Comparison of ENCODE assay signal across 16 cellular contexts in the genomic region with DNA sequence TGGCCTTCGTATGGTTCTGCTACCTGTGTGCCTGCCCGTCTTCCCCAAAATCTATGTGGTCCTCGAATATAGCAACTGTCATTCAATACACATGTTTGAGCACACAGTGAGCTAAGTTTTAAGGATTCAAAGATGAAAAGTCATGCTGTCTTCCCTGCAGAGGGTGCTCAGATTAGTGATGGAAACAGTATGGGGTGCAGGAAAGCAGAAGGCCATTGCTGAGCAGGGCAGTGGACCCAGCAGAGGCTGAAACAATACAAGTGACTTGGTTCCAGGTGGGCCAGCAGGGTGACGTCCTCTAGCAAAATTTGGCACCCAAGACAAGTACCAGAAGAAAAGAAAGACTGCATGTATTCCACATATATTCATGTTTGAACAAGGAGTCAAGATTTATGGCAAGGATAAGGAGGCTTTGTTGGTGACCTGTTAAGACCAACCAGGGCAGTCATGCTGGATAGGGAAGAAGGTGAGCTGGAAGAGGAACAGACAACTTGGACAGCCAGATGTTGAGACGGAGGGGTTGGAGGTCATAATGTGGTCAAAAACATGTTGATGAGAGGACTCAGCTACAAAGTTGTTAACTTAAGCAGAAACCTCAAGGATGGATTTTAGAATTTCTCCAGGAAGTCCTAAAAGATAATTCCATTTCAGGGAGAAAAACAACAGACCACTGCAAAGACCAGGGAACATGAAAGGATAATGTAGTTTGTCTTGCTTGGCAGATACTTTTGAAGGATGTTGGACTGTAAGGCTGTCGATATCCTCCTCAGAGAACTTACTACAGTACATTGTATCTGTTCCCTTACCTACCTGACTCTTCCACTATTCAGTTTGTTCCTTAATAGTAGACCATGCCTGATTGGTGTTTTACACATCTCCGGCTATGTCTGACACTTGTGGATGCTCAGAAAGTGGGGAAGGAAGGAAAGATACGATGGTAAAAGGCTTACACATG. TPM values are rescaled to one million over a fixed set of nuclear protein-coding genes. Genes with fewer than 3 reads are reported as not detected.
DNase-seq lines count a peak whose midpoint lies in the region; ATAC-seq and TF ChIP-seq lines count a peak whose summit lies in the region.
"Had no signal": no experiment of that assay in that cellular context is flagged by ENCODE, and none has a peak within 500 bp of the region (broad histone marks: within the 10 kb centered on the region; RNA-seq: fewer than 3 reads in every experiment).

No MANE protein-coding gene starts in this region.

- no peak for ATAC-seq in activated T-cell treated with anti-CD3 and anti-CD28 coated beads, Interleukin-2, amount 50 U/mL, for 4 hours
- no peak for ATAC-seq in GM18505 (IDR thresholded peaks at IDR 0.05; ENCODE audit: unreplicated experiment)
- ATAC-seq in stimulated activated effector memory CD8-positive, alpha-beta T cell treated with anti-CD3 and anti-CD28 coated beads, Interleukin-12 subunit alpha, Interleukin-12 subunit beta, amount 100 ng/mL, for 72 hours, result no peak

- H3K4me3 Mint-ChIP-seq in activated T-cell treated with anti-CD3 and anti-CD28 coated beads, Interleukin-2, amount 50 U/mL, for 4 hours, result peak overlapping the region; percentile 15
- H3K4me3 Mint-ChIP-seq in activated naive CD8-positive, alpha-beta T cell treated with anti-CD3 and anti-CD28 coated beads for 36 hours, result peak overlapping the region; percentile 22
- peak overlapping the region; percentile 69 for H3K4me3 Mint-ChIP-seq in stimulated activated effector memory CD8-positive, alpha-beta T cell treated with anti-CD3 and anti-CD28 coated beads, Interleukin-12 subunit alpha, Interleukin-12 subunit beta, amount 100 ng/mL, for 72 hours

- no peak overlapping the region for H3K27ac Mint-ChIP-seq in activated naive CD8-positive, alpha-beta T cell treated with anti-CD3 and anti-CD28 coated beads for 36 hours
- H3K27ac Mint-ChIP-seq in stimulated activated effector memory CD8-positive, alpha-beta T cell treated with anti-CD3 and anti-CD28 coated beads, Interleukin-12 subunit alpha, Interleukin-12 subunit beta, amount 100 ng/mL, for 72 hours, result no peak overlapping the region

- DNase-seq in activated T-cell treated with anti-CD3 and anti-CD28 coated beads, Interleukin-2, amount 50 U/mL, for 4 hours, result no peak
- DNase-seq in activated T-cell treated with anti-CD3 and anti-CD28 coated beads, Interleukin-2, amount 50 U/mL, for 1 hour, result no peak
- DNase-seq in activated naive CD8-positive, alpha-beta T cell treated with anti-CD3 and anti-CD28 coated beads for 36 hours, result no peak
- no peak for DNase-seq in stimulated activated effector memory CD8-positive, alpha-beta T cell treated with anti-CD3 and anti-CD28 coated beads, Interleukin-12 subunit alpha, Interleukin-12 subunit beta, amount 100 ng/mL, for 72 hours (ENCODE audit: low spot score in 2 of 2)
- DNase-seq in NCI-H526 (lab: John Stamatoyannopoulos, UW), result no peak
- no peak for DNase-seq in activated CD4-positive, alpha-beta T cell treated with anti-CD3 and anti-CD28 coated beads, Interleukin-2, amount 50 U/mL, for 1 hour
- DNase-seq in HUDEP-2 (lab: John Stamatoyannopoulos, UW; ENCODE audit: unreplicated experiment in 76 of 76), result no peak
- DNase-seq: DMS79, IMR-90, MV-4-11, NCI-H1436, NCI-H2029 treated with DMSO at 0.1 percent for 48 hours, NCI-H510A, SHP77 treated with DMSO at 0.1 percent for 48 hours had no signal

- H3K9me3 Mint-ChIP-seq in activated T-cell treated with anti-CD3 and anti-CD28 coated beads, Interleukin-2, amount 50 U/mL, for 4 hours, result no peaks in the 10 kb centered on the region
- no peaks in the 10 kb centered on the region for H3K9me3 Mint-ChIP-seq in activated naive CD8-positive, alpha-beta T cell treated with anti-CD3 and anti-CD28 coated beads for 36 hours
- no peaks in the 10 kb centered on the region for H3K9me3 Mint-ChIP-seq in stimulated activated effector memory CD8-positive, alpha-beta T cell treated with anti-CD3 and anti-CD28 coated beads, Interleukin-12 subunit alpha, Interleukin-12 subunit beta, amount 100 ng/mL, for 72 hours

- no peaks in the 10 kb centered on the region for H3K36me3 Mint-ChIP-seq in activated T-cell treated with anti-CD3 and anti-CD28 coated beads, Interleukin-2, amount 50 U/mL, for 4 hours (ENCODE audit: insufficient read depth)
- peaks cover 2% of the 10 kb centered on the region for H3K36me3 Mint-ChIP-seq in activated naive CD8-positive, alpha-beta T cell treated with anti-CD3 and anti-CD28 coated beads for 36 hours
- H3K36me3 Mint-ChIP-seq in stimulated activated effector memory CD8-positive, alpha-beta T cell treated with anti-CD3 and anti-CD28 coated beads, Interleukin-12 subunit alpha, Interleukin-12 subunit beta, amount 100 ng/mL, for 72 hours, result peaks cover 41% of the 10 kb centered on the region

- peak; percentile 54 for TF ChIP-seq POLR2A in GM18505 (IDR thresholded peaks at IDR 0.05; ENCODE audit: borderline replicate concordance, extremely low read depth, insufficient read depth, insufficient read length)

- H3K4me1 Mint-ChIP-seq in activated T-cell treated with anti-CD3 and anti-CD28 coated beads, Interleukin-2, amount 50 U/mL, for 4 hours (ENCODE audit: low read depth), result peaks cover 22% of the 10 kb centered on the region
- peaks cover 16% of the 10 kb centered on the region for H3K4me1 Mint-ChIP-seq in activated naive CD8-positive, alpha-beta T cell treated with anti-CD3 and anti-CD28 coated beads for 36 hours
- peaks cover 40% of the 10 kb centered on the region for H3K4me1 Mint-ChIP-seq in stimulated activated effector memory CD8-positive, alpha-beta T cell treated with anti-CD3 and anti-CD28 coated beads, Interleukin-12 subunit alpha, Interleukin-12 subunit beta, amount 100 ng/mL, for 72 hours

- H3K27me3 Mint-ChIP-seq in activated T-cell treated with anti-CD3 and anti-CD28 coated beads, Interleukin-2, amount 50 U/mL, for 4 hours (ENCODE audit: low read depth), result no peaks in the 10 kb centered on the region
- H3K27me3 Mint-ChIP-seq in activated naive CD8-positive, alpha-beta T cell treated with anti-CD3 and anti-CD28 coated beads for 36 hours, result peaks cover 30% of the 10 kb centered on the region

RNA-seq across cellular contexts. Expression of gene HLA-DQA1, which starts 2.5 kb away (rescaled TPM):
- total RNA-seq in activated T-cell treated with anti-CD3 and anti-CD28 coated beads, Interleukin-2, amount 50 U/mL, for 4 hours, result 10 to 100 TPM in 1 of 3 donors, 1 to 10 TPM in 2; 6.6 to 13.1 (median 6.7) TPM
- 1 to 10 TPM; 4.4 to 5.3 TPM for total RNA-seq in activated naive CD8-positive, alpha-beta T cell treated with anti-CD3 and anti-CD28 coated beads for 36 hours
- total RNA-seq: G401, IMR-90 had no signal

RNA-seq across cellular contexts. Expression of gene HLA-DQB1, which starts 26.7 kb away (rescaled TPM):
- 10 to 100 TPM in 1 of 3 donors, 1 to 10 TPM in 2; 3.8 to 12.5 (median 6.2) TPM for total RNA-seq in activated T-cell treated with anti-CD3 and anti-CD28 coated beads, Interleukin-2, amount 50 U/mL, for 4 hours
- 10 to 100 TPM; 13.9 to 17.5 TPM for total RNA-seq in activated naive CD8-positive, alpha-beta T cell treated with anti-CD3 and anti-CD28 coated beads for 36 hours
- total RNA-seq: G401, IMR-90 had no signal

RNA-seq across cellular contexts. Expression of gene HLA-DRB1, which starts 50.1 kb away (rescaled TPM):
- total RNA-seq in activated T-cell treated with anti-CD3 and anti-CD28 coated beads, Interleukin-2, amount 50 U/mL, for 4 hours, result 10 to 100 TPM in 2 of 3 donors, 1 to 10 TPM in 1; 6.4 to 15.0 (median 11.3) TPM
- total RNA-seq in activated naive CD8-positive, alpha-beta T cell treated with anti-CD3 and anti-CD28 coated beads for 36 hours, result 1 to 10 TPM; 4.2 to 5.1 TPM
- total RNA-seq: G401, IMR-90 had no signal

Comparison
In these comparisons a context has a peak if more than half of its experiments do, and no peak if none do; other contexts are left out.
1. H3K4me3 Mint-ChIP-seq: peak in every context shown above with its lines; median percentile 69 in stimulated activated effector memory CD8-positive, alpha-beta T cell treated with anti-CD3 and anti-CD28 coated beads, Interleukin-12 subunit alpha, Interleukin-12 subunit beta, amount 100 ng/mL, for 72 hours; 22 in activated naive CD8-positive, alpha-beta T cell treated with anti-CD3 and anti-CD28 coated beads for 36 hours; 15 in activated T-cell treated with anti-CD3 and anti-CD28 coated beads, Interleukin-2, amount 50 U/mL, for 4 hours.